11 cellular contexts compared by ENCODE assay signal in the genomic region with DNA sequence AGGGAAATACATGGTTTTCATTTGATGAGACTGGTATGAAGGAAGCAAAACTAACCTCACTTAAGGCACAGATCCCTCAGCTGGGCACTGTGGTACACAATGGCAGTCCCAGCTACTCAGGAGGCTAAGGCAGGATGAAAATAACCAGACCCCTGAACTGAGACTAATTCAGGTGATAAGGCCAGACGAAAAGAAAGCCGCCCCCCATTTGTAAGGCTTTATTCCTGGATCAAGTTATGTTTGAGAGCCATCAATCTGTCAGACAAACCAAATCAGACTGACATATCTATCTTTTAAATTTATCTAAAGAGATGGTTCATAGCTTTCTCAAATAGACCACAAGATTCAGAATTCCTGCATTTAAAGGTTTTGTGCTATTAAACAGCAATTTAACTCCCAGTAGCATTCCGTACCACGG. TPM values are rescaled to one million over a fixed set of nuclear protein-coding genes. Genes with fewer than 3 reads are reported as not detected.
A peak's percentile ranks its signal among the peaks of the same experiment; 100 is the strongest.
DNase-seq lines count a peak whose midpoint lies in the region; ATAC-seq and TF ChIP-seq lines count a peak whose summit lies in the region.
"Had no signal": no experiment of that assay in that cellular context is flagged by ENCODE, and none has a peak within 500 bp of the region (broad histone marks: within the 10 kb centered on the region; RNA-seq: fewer than 3 reads in every experiment).

No MANE protein-coding gene starts in this region.

- peaks cover 82% of the 10 kb centered on the region for H4K20me1 ChIP-seq in OCI-LY3 (ENCODE audit: insufficient read depth, low read length)
- peaks cover 85% of the 10 kb centered on the region for H4K20me1 ChIP-seq in neural progenitor cell (ENCODE audit: low read depth)

- no peak overlapping the region for H2AFZ ChIP-seq in OCI-LY3 (ENCODE audit: low read depth, low read length)
- H2AFZ ChIP-seq in neural progenitor cell (replicated peaks) = no peak overlapping the region

- no peak for DNase-seq in T-helper 2 cell treated with Interferon-gamma antibody and Interleukin-4, amounts not matched to agents 5 μg/mL and 100 μg/mL, for 36 hours (ENCODE audit: low spot score)
- DNase-seq in T-helper 2 cell = no peak
- DNase-seq in central memory CD8-positive, alpha-beta T cell (ENCODE audit: low spot score in 2 of 2) = no peak
- DNase-seq in neural progenitor cell (ENCODE audit: low spot score) = no peak
- no peak for DNase-seq in Peyer's patch
- no peak for DNase-seq in posterior cingulate gyrus
- DNase-seq: activated gamma-delta T cell treated with Interleukin-2 at 50 U/mL for 16 hours, NCI-H1092 treated with DMSO at 0.1 percent for 48 hours, NCI-H82 had no signal

- ATAC-seq in central memory CD8-positive, alpha-beta T cell (replicated peaks; ENCODE audit: extremely low read depth, poor library complexity, severe bottlenecking) = no peak
- no peak for ATAC-seq in GM21786 (IDR thresholded peaks at IDR 0.05; ENCODE audit: unreplicated experiment)

- H3K79me2 ChIP-seq in OCI-LY3 (ENCODE audit: low read length) (peaks cover 93% of the 10 kb centered on the region), neural progenitor cell (ENCODE audit: low read depth) (peaks cover 88% of the 10 kb centered on the region)

- H3K9me3 ChIP-seq in OCI-LY3 (ENCODE audit: insufficient read depth, low read length) (no peaks in the 10 kb centered on the region), neural progenitor cell (ENCODE audit: low read depth) (no peaks in the 10 kb centered on the region), Peyer's patch (no peaks in the 10 kb centered on the region)

- peaks cover 88% of the 10 kb centered on the region for H3F3A ChIP-seq in neural progenitor cell (ENCODE audit: low read depth)

- H3K27me3 ChIP-seq in OCI-LY3 (ENCODE audit: low read depth, low read length) (no peaks in the 10 kb centered on the region), neural progenitor cell (no peaks in the 10 kb centered on the region), Peyer's patch (no peaks in the 10 kb centered on the region)

- no peak overlapping the region for H3K27ac ChIP-seq in OCI-LY3 (ENCODE audit: low read length)
- peak overlapping the region; percentile 2 for H3K27ac ChIP-seq in neural progenitor cell
- peak overlapping the region in 1 of 4 donors; percentile 2 for H3K27ac ChIP-seq in Peyer's patch

- H3K9me3 Mint-ChIP-seq in T-helper 2 cell treated with Interferon-gamma antibody and Interleukin-4, amounts not matched to agents 5 μg/mL and 100 μg/mL, for 36 hours = no peaks in the 10 kb centered on the region
- H3K9me3 Mint-ChIP-seq in central memory CD8-positive, alpha-beta T cell = no peaks in the 10 kb centered on the region
- H3K9me3 Mint-ChIP-seq in neural progenitor cell = peaks cover 2% of the 10 kb centered on the region

- H3K27me3 Mint-ChIP-seq in T-helper 2 cell treated with Interferon-gamma antibody and Interleukin-4, amounts not matched to agents 5 μg/mL and 100 μg/mL, for 36 hours (ENCODE audit: low read depth) = peaks cover 4% of the 10 kb centered on the region
- no peaks in the 10 kb centered on the region for H3K27me3 Mint-ChIP-seq in central memory CD8-positive, alpha-beta T cell
- peaks cover 4% of the 10 kb centered on the region for H3K27me3 Mint-ChIP-seq in neural progenitor cell (ENCODE audit: insufficient read depth, low read depth)

- no peak for TF ChIP-seq POLR2A in Peyer's patch (IDR thresholded peaks at IDR 0.05)

- peaks cover 33% of the 10 kb centered on the region for H3K4me1 ChIP-seq in OCI-LY3 (ENCODE audit: low read length)
- H3K4me1 ChIP-seq in neural progenitor cell = peaks cover 26% of the 10 kb centered on the region
- peaks cover 0 to 67% (median 4%) of the 10 kb centered on the region in 4 donors for H3K4me1 ChIP-seq in Peyer's patch

- H3K27ac Mint-ChIP-seq in T-helper 2 cell treated with Interferon-gamma antibody and Interleukin-4, amounts not matched to agents 5 μg/mL and 100 μg/mL, for 36 hours = peak overlapping the region; percentile 47
- peak overlapping the region; percentile 100 for H3K27ac Mint-ChIP-seq in central memory CD8-positive, alpha-beta T cell (ENCODE audit: low read depth)
- H3K27ac Mint-ChIP-seq in neural progenitor cell = no peak overlapping the region

- peaks cover 51% of the 10 kb centered on the region for H3K4me1 Mint-ChIP-seq in T-helper 2 cell treated with Interferon-gamma antibody and Interleukin-4, amounts not matched to agents 5 μg/mL and 100 μg/mL, for 36 hours (ENCODE audit: low read depth)
- peaks cover 73% of the 10 kb centered on the region for H3K4me1 Mint-ChIP-seq in central memory CD8-positive, alpha-beta T cell
- peaks cover 33% of the 10 kb centered on the region for H3K4me1 Mint-ChIP-seq in neural progenitor cell

- intact Hi-C loops in posterior cingulate gyrus (cut with DNase I) = no loop called here

- TF ChIP-seq CTCF in OCI-LY3 (IDR thresholded peaks at IDR 0.05; ENCODE audit: low read depth, low read length) (no peak), neural progenitor cell (IDR thresholded peaks at IDR 0.05) (no peak), Peyer's patch (IDR thresholded peaks at IDR 0.05) (no peak)

- peaks cover 78% of the 10 kb centered on the region for H3K36me3 Mint-ChIP-seq in T-helper 2 cell treated with Interferon-gamma antibody and Interleukin-4, amounts not matched to agents 5 μg/mL and 100 μg/mL, for 36 hours (ENCODE audit: low read depth)
- H3K36me3 Mint-ChIP-seq in central memory CD8-positive, alpha-beta T cell (ENCODE audit: insufficient read depth) = peaks cover 95% of the 10 kb centered on the region
- H3K36me3 Mint-ChIP-seq in neural progenitor cell = peaks cover 65% of the 10 kb centered on the region

- H3K36me3 ChIP-seq in OCI-LY3 (replicated peaks; ENCODE audit: low read depth, low read length) = peaks cover 79% of the 10 kb centered on the region
- peaks cover 64% of the 10 kb centered on the region for H3K36me3 ChIP-seq in neural progenitor cell
- H3K36me3 ChIP-seq in Peyer's patch = peaks cover 0 to 68% (median 0%) of the 10 kb centered on the region in 3 donors

- H3K9ac ChIP-seq in OCI-LY3 (ENCODE audit: low read length) = no peak overlapping the region
- H3K9ac ChIP-seq in neural progenitor cell = no peak overlapping the region

- peak overlapping the region; percentile 79 for H3K4me3 Mint-ChIP-seq in T-helper 2 cell treated with Interferon-gamma antibody and Interleukin-4, amounts not matched to agents 5 μg/mL and 100 μg/mL, for 36 hours
- peak overlapping the region; percentile 99 for H3K4me3 Mint-ChIP-seq in central memory CD8-positive, alpha-beta T cell
- peak overlapping the region; percentile 42 for H3K4me3 Mint-ChIP-seq in neural progenitor cell

- no peak overlapping the region for H3K4me3 ChIP-seq in OCI-LY3 (ENCODE audit: low read length)
- peak overlapping the region; percentile 83 for H3K4me3 ChIP-seq in neural progenitor cell
- H3K4me3 ChIP-seq in Peyer's patch = no peak overlapping the region

- H3K4me2 ChIP-seq in OCI-LY3 (ENCODE audit: low read length) = peak overlapping the region; percentile 5; the same call in 1 of the 2 replicates
- peak overlapping the region; percentile 87 for H3K4me2 ChIP-seq in neural progenitor cell

RNA-seq across cellular contexts. Expression of gene SRSF7, which starts 4.1 kb away (rescaled TPM):
- total RNA-seq in neural progenitor cell (ENCODE audit: low replicate concordance) (275 and 307 TPM in 2 replicates), Peyer's patch (100 to 1,000 TPM in 3 of 4 donors, 10 to 100 TPM in 1; 93.3 to 295 (median 139) TPM)

RNA-seq across cellular contexts. Expression of gene GEMIN6, which starts 31.0 kb away (rescaled TPM):
- total RNA-seq in neural progenitor cell (ENCODE audit: low replicate concordance) (14.0 and 21.4 TPM in 2 replicates), Peyer's patch (10 to 100 TPM in 1 of 4 donors, 1 to 10 TPM in 3; 3.9 to 12.4 (median 6.8) TPM)

Comparison
In these comparisons a context has a peak if more than half of its experiments do, and no peak if none do; other contexts are left out.
1. H3K4me3 Mint-ChIP-seq: peak in every context shown above with its lines; median percentile 99 in central memory CD8-positive, alpha-beta T cell; 79 in T-helper 2 cell treated with Interferon-gamma antibody and Interleukin-4, amounts not matched to agents 5 μg/mL and 100 μg/mL, for 36 hours; 42 in neural progenitor cell.